ENCODE assay signal across 8 cellular contexts in the genomic region with DNA sequence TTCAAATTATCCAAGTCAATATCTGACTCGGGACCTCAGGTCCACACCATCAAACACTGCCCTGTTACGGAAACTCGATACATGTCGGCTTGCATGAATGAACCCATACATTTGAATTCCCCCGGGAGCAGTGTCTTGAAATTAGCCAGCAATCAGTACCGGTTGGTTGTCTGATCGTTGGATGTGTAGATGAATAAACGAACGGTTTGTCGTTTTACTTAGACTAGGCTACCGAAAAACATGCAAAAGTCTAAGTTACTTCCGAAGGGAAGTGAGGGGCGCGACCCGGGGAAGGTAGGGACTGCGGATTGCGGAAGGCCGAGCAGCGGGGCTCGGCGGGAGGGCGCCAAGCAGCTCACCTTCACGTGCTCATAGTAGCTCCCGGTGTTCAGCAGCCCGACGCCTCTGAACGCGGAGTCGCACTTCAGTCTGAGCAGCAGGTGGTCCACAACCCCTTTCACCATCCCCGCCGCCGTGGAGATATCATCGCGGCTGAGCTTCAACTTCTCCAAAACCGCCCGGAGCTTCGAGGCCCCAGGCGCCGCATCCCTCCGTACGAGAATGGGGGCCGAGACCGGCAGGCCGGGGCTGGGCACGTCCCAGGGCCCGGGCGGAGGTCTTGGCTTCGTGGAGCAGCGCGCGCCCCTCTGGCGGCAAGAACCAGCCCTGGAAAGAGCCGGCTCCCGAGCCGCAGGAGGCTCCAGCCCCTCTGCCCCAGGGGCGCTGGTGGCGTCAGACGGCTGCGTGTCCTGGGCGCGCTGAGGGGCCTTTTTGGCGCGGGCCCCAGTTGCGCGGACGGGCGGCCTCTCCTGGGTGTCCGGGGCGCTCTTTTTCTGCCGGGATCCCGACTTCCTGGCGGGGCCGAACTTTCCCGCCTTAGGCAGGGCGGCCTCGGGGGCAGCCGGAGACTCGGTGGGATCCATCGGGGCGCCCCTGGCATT. TPM values are rescaled to one million over a fixed set of nuclear protein-coding genes. Genes with fewer than 3 reads are reported as not detected.
DNase-seq lines count a peak whose midpoint lies in the region; ATAC-seq and TF ChIP-seq lines count a peak whose summit lies in the region.

No MANE protein-coding gene starts in this region.

- peaks cover 0 to 2% of the 10 kb centered on the region in 2 experiments; a peak in 1 of 4 replicates for H3K4me1 ChIP-seq in SK-N-SH (ENCODE audit: control insufficient read depth in 1 of 2, insufficient read depth in 2 of 2, low read depth in 1 of 2, low read length in 1 of 2)
- H3K4me1 ChIP-seq in heart left ventricle: peaks cover 0 to 60% (median 0%) of the 10 kb centered on the region in 12 donors
- H3K4me1 ChIP-seq in psoas muscle: peaks cover 7% of the 10 kb centered on the region

- H3K27me3 Mint-ChIP-seq in activated naive CD8-positive, alpha-beta T cell treated with anti-CD3 and anti-CD28 coated beads, Interleukin-2, amount 50 U/mL, for 24 hours: no peaks in the 10 kb centered on the region

- TF ChIP-seq POLR2A in heart left ventricle (IDR thresholded peaks at IDR 0.05): no peak

- H3K4me1 Mint-ChIP-seq in activated naive CD8-positive, alpha-beta T cell treated with anti-CD3 and anti-CD28 coated beads, Interleukin-2, amount 50 U/mL, for 24 hours: peaks cover 37% of the 10 kb centered on the region

- no peaks in the 10 kb centered on the region for H3K27me3 ChIP-seq in HL-60 (ENCODE audit: insufficient read depth, poor library complexity, severe bottlenecking)
- H3K27me3 ChIP-seq in SK-N-SH (ENCODE audit: insufficient read depth): peaks cover 18% of the 10 kb centered on the region
- H3K27me3 ChIP-seq in heart left ventricle: peaks cover 0 to 10% (median 3%) of the 10 kb centered on the region in 9 donors
- H3K27me3 ChIP-seq in psoas muscle (ENCODE audit: insufficient read depth in 3 of 3, low read length in 2 of 3): peaks cover 0 to 43% (median 2%) of the 10 kb centered on the region in 3 donors

- H3K4me3 Mint-ChIP-seq in activated naive CD8-positive, alpha-beta T cell treated with anti-CD3 and anti-CD28 coated beads, Interleukin-2, amount 50 U/mL, for 24 hours: peak overlapping the region; percentile 93

- H3K9me3 ChIP-seq in SK-N-SH: no peaks in the 10 kb centered on the region
- no peaks in the 10 kb centered on the region for H3K9me3 ChIP-seq in heart left ventricle
- H3K9me3 ChIP-seq in psoas muscle: no peaks in the 10 kb centered on the region

- no peaks in the 10 kb centered on the region for H4K20me1 ChIP-seq in SK-N-SH (ENCODE audit: insufficient read depth)

- H3K36me3 ChIP-seq in SK-N-SH (replicated peaks in 1 of 2; ENCODE audit: control insufficient read depth in 1 of 2, insufficient read depth in 2 of 2, low read length in 1 of 2): no peaks in the 10 kb centered on the region
- H3K36me3 ChIP-seq in heart left ventricle: peaks cover 0 to 19% (median 6%) of the 10 kb centered on the region in 9 donors
- H3K36me3 ChIP-seq in psoas muscle (ENCODE audit: insufficient read depth in 1 of 2, low read depth in 1 of 2): peaks cover 0 to 6% of the 10 kb centered on the region in 2 donors

- H3K27ac ChIP-seq in HL-60 (replicated peaks) (peak overlapping the region; percentile 94), SK-N-SH (ENCODE audit: low read depth in 2 of 2, low read length in 1 of 2) (no peak overlapping the region), heart left ventricle (peak overlapping the region; percentile 28 to 99 (median 86)), psoas muscle (peak overlapping the region; percentile 70)

- peak overlapping the region; percentile 68; the same call in 1 of the 2 replicates for H2AFZ ChIP-seq in SK-N-SH (ENCODE audit: low read depth)

- peak overlapping the region; percentile 59 for H3K4me2 ChIP-seq in SK-N-SH

- peak; percentile 59 for DNase-seq in COLO668 (lab: John Stamatoyannopoulos, UW; ENCODE audit: unreplicated experiment)
- DNase-seq in HL-60 (ENCODE audit: low read depth in 1 of 2, low spot score in 1 of 2): peak in 1 of 2 experiments; percentile 66
- peak; percentile 71 for DNase-seq in SK-N-SH
- peak; percentile 60 for DNase-seq in activated naive CD8-positive, alpha-beta T cell treated with anti-CD3 and anti-CD28 coated beads, Interleukin-2, amount 50 U/mL, for 24 hours
- DNase-seq in heart left ventricle: peak in 4 of 5 donors; percentile 38 to 52 (median 41)
- DNase-seq in psoas muscle: peak; percentile 51 to 59
- no peak for DNase-seq in occipital lobe (lab: John Stamatoyannopoulos, UW)

- H3K9ac ChIP-seq in SK-N-SH: no peak overlapping the region

- no peaks in the 10 kb centered on the region for H3K9me2 ChIP-seq in SK-N-SH

- TF ChIP-seq EP300 in SK-N-SH (IDR thresholded peaks at IDR 0.05; ENCODE audit: borderline replicate concordance in 1 of 2, low read depth in 1 of 2, low read length in 1 of 2): no peak

- H3K79me2 ChIP-seq in SK-N-SH (ENCODE audit: insufficient read depth): no peaks in the 10 kb centered on the region

- no peak for TF ChIP-seq RAD21 in SK-N-SH (IDR thresholded peaks at IDR 0.05; ENCODE audit: low read length)

- ATAC-seq in GM19455 (IDR thresholded peaks at IDR 0.05; ENCODE audit: unreplicated experiment) (peak; percentile 50), heart left ventricle (peak; percentile 27 to 75 (median 62)), psoas muscle (peak; percentile 41 to 69 (median 54))
- ATAC-seq in activated naive CD8-positive, alpha-beta T cell treated with anti-CD3 and anti-CD28 coated beads, Interleukin-2, amount 50 U/mL, for 24 hours: peak; percentile 54

- H3K27ac Mint-ChIP-seq in activated naive CD8-positive, alpha-beta T cell treated with anti-CD3 and anti-CD28 coated beads, Interleukin-2, amount 50 U/mL, for 24 hours: peak overlapping the region; percentile 88

- H3K36me3 Mint-ChIP-seq in activated naive CD8-positive, alpha-beta T cell treated with anti-CD3 and anti-CD28 coated beads, Interleukin-2, amount 50 U/mL, for 24 hours (ENCODE audit: low read depth): peaks cover 35% of the 10 kb centered on the region

- TF ChIP-seq CTCF in HL-60 (IDR thresholded peaks at IDR 0.05; ENCODE audit: insufficient read depth, low read length) (no peak), SK-N-SH (IDR thresholded peaks at IDR 0.05) (no peak), heart left ventricle (IDR thresholded peaks at IDR 0.05) (no peak), psoas muscle (IDR thresholded peaks at IDR 0.05) (no peak)

- 10% methylated on average over 44 of the region's 80 CpGs for WGBS in SK-N-SH (ENCODE audit: low lambda C conversion rate)
- 2 to 5% (median 3%) methylated on average over 50 to 80 of the region's 80 CpGs for WGBS in heart left ventricle, 4 donors
- WGBS in psoas muscle, 3 donors: 0 to 1% (median 0%) methylated on average over 71 to 80 of the region's 80 CpGs

- H3F3A ChIP-seq in SK-N-SH (replicated peaks; ENCODE audit: insufficient read depth): no peaks in the 10 kb centered on the region

- H3K9me3 Mint-ChIP-seq in activated naive CD8-positive, alpha-beta T cell treated with anti-CD3 and anti-CD28 coated beads, Interleukin-2, amount 50 U/mL, for 24 hours: no peaks in the 10 kb centered on the region

- POLR2A ChIA-PET in SK-N-SH (lab: Yijun Ruan, JAX): interaction anchor here (2.2 kb wide), 1 partner anchor 10 kb away, joined by 6 read pairs; a partner anchor contains a TSS

- intact Hi-C loops in heart left ventricle (cut with DNase I) (no loop called here), psoas muscle (cut with DNase I) (no loop called here)

- CTCF ChIA-PET in SK-N-SH (lab: Yijun Ruan, JAX): interaction anchor here (0.6 to 0.9 kb wide), 2 partner anchors 10 to 899 kb away, joined by 4 read pairs; a partner anchor contains a TSS

- H3K4me3 ChIP-seq in HL-60 (replicated peaks; ENCODE audit: insufficient read depth, low read length): peak overlapping the region; percentile 49
- peak overlapping the region in 1 of 2 experiments; percentile 13; a peak in 1 of 4 replicates for H3K4me3 ChIP-seq in SK-N-SH (ENCODE audit: low read depth in 2 of 2, low read length in 1 of 2)
- peak overlapping the region; percentile 44 to 97 (median 80) for H3K4me3 ChIP-seq in heart left ventricle
- peak overlapping the region; percentile 78 for H3K4me3 ChIP-seq in psoas muscle

TF ChIP-seq in SK-N-SH, 30 proteins besides CTCF, POLR2A, EP300 and RAD21 (continues in another document):
- TF ChIP-seq, protein P1, sequence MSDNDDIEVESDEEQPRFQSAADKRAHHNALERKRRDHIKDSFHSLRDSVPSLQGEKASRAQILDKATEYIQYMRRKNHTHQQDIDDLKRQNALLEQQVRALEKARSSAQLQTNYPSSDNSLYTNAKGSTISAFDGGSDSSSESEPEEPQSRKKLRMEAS (IDR thresholded peaks at IDR 0.05; ENCODE audit: low read depth): 0 out of 2 replicates have a peak, but pooled peaks have one; percentile 14

RNA-seq across cellular contexts. Expression of a gene that starts 0.7 kb away (rescaled TPM):
- 0.02 TPM in 1 of 2 replicates, not detected in the other for polyA plus RNA-seq in SK-N-SH (2012; rRNA removed)
- not detected in 2 replicates for polyA plus RNA-seq in SK-N-SH (2012; cell fraction: cytosol; rRNA removed)
- 0.02 TPM in 1 of 2 replicates, not detected in the other for polyA plus RNA-seq in SK-N-SH (2012; cell fraction: nucleus; rRNA removed)
- total RNA-seq in heart left ventricle: 1 to 10 TPM in 6 of 9 donors, under 1 TPM in 3; 0.50 to 7.6 (median 1.2) TPM
- polyA plus RNA-seq in heart left ventricle: under 1 TPM; 0.38 to 0.55 TPM
- 1 to 10 TPM in 2 of 4 donors, under 1 TPM in 2; 0.44 to 1.1 (median 0.81) TPM for total RNA-seq in psoas muscle
- under 1 TPM; 0.27 to 0.36 (median 0.30) TPM for polyA plus RNA-seq in psoas muscle
- 1.2 TPM for total RNA-seq in occipital lobe

RNA-seq across cellular contexts. Expression of a gene that starts 10.1 kb away (rescaled TPM):
- polyA plus RNA-seq in SK-N-SH (2012; rRNA removed) (9.9 and 11.4 TPM in 2 replicates), heart left ventricle (10 to 100 TPM in 1 of 2 donors, 1 to 10 TPM in 1; 8.6 to 19.4 TPM), psoas muscle (10 to 100 TPM; 19.2 to 22.6 (median 20.2) TPM)
- 9.9 and 12.7 TPM in 2 replicates for polyA plus RNA-seq in SK-N-SH (2012; cell fraction: cytosol; rRNA removed)
- polyA plus RNA-seq in SK-N-SH (2012; cell fraction: nucleus; rRNA removed): 15.5 and 18.7 TPM in 2 replicates
- total RNA-seq in heart left ventricle (10 to 100 TPM; 18.8 to 32.2 (median 23.7) TPM), psoas muscle (10 to 100 TPM; 15.9 to 25.9 (median 18.3) TPM), occipital lobe (17.3 TPM)

RNA-seq across cellular contexts. Expression of a gene that starts 56.8 kb away (rescaled TPM):
- not detected in 2 replicates for polyA plus RNA-seq in SK-N-SH (2012; rRNA removed)
- not detected in 2 replicates for polyA plus RNA-seq in SK-N-SH (2012; cell fraction: cytosol; rRNA removed)
- not detected in 2 replicates for polyA plus RNA-seq in SK-N-SH (2012; cell fraction: nucleus; rRNA removed)
- total RNA-seq in heart left ventricle: under 1 TPM in 6 of 9 donors, not detected in 3; 0.11 to 0.52 (median 0.20) TPM
- under 1 TPM; 0.08 to 0.30 TPM for polyA plus RNA-seq in heart left ventricle
- under 1 TPM in 2 of 4 donors, not detected in 2; 0.11 to 0.27 TPM for total RNA-seq in psoas muscle
- polyA plus RNA-seq in psoas muscle: under 1 TPM; 0.10 to 0.20 (median 0.12) TPM
- 0.31 TPM for total RNA-seq in occipital lobe

Comparison
In these comparisons a context has a peak if more than half of its experiments do, and no peak if none do; other contexts are left out.
1. H3K27ac ChIP-seq: peak in HL-60 (single experiment), heart left ventricle (12 of 12) and psoas muscle (single experiment); none in SK-N-SH (0 of 2).
2. Peak in every context shown above with its lines, with median percentiles within 50 percentile points of each other: ATAC-seq.